In genomic region chr16:79571753-79572544, GRCh38 we compare ENCODE assay signal across 1 cellular context.
TF ChIP-seq lines count a peak whose summit lies in the region.

No MANE protein-coding gene starts in this region.

TF ChIP-seq in K562, 482 proteins besides CTCF, POLR2A, EP300 and RAD21:
- TF ChIP-seq TFAP4 (CRISPR knock-in tag; IDR thresholded peaks at IDR 0.05; ENCODE audit: borderline replicate concordance) (no peak), TFE3 (CRISPR knock-in tag; IDR thresholded peaks at IDR 0.05) (peak; percentile 37), SAP30 (IDR thresholded peaks at IDR 0.05; ENCODE audit: borderline replicate concordance, insufficient read depth, low read depth, low read length, poor library complexity, severe bottlenecking) (no peak)
